In the genomic region with DNA sequence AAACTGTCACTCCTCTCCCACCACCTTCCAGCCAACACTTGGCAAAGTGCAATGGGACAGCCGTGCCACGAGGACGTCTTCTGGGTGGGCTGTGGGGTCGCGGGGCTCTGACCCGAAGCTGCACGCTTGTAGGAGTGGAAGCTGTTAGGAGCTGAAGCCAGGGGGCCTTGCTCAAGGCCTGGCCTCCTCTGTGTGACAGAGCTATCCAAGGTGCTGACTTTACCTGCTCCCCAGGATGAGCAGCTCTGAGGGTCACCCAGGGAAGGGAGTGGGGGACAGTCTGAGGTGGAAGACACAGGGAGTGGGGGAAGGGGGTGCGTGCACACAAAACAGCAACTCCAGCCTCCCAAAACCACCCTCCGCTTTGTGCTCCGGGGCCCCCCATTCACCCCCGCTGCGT, we compare ENCODE assay signal across 1 cellular context.
TF ChIP-seq lines count a peak whose summit lies in the region.

No MANE protein-coding gene starts in this region.

TF ChIP-seq in H1, 55 proteins besides CTCF, POLR2A, EP300 and RAD21:
- TF ChIP-seq RNF2 (IDR thresholded peaks at IDR 0.05; ENCODE audit: borderline replicate concordance, low read depth, low read length, missing control alignments, poor library complexity, severe bottlenecking), result no peak
- TF ChIP-seq, protein P1, sequence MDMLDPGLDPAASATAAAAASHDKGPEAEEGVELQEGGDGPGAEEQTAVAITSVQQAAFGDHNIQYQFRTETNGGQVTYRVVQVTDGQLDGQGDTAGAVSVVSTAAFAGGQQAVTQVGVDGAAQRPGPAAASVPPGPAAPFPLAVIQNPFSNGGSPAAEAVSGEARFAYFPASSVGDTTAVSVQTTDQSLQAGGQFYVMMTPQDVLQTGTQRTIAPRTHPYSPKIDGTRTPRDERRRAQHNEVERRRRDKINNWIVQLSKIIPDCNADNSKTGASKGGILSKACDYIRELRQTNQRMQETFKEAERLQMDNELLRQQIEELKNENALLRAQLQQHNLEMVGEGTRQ (IDR thresholded peaks at IDR 0.05; ENCODE audit: low read length), result no peak
- TF ChIP-seq EZH2 (IDR thresholded peaks at IDR 0.05; ENCODE audit: low read depth, low read length, severe bottlenecking), result no peak
- TF ChIP-seq BRCA1 (IDR thresholded peaks at IDR 0.05; ENCODE audit: low read depth, low read length), result no peak
- peak; percentile 83 to 92; a peak in 3 of 4 replicates for TF ChIP-seq SIN3A (conservative IDR thresholded peaks at IDR 0.05 in 1 of 2, IDR thresholded peaks at IDR 0.05 in 1 of 2; ENCODE audit: low read depth in 1 of 2, low read length in 2 of 2)
- 0 out of 2 replicates have a peak, but pooled peaks have one; percentile 23 for TF ChIP-seq CEBPB (IDR thresholded peaks at IDR 0.05; ENCODE audit: low read depth, low read length)
- no peak for TF ChIP-seq POU5F1 (IDR thresholded peaks at IDR 0.05; ENCODE audit: low read depth, low read length)
- TF ChIP-seq SP1 (IDR thresholded peaks at IDR 0.05; ENCODE audit: low read depth, low read length), result no peak
- TF ChIP-seq GABPA (IDR thresholded peaks at IDR 0.05; ENCODE audit: borderline replicate concordance, insufficient read depth, low read length), result peak; percentile 75; the same call in 1 of the 2 replicates
- no peak for TF ChIP-seq BACH1 (IDR thresholded peaks at IDR 0.05; ENCODE audit: low read length)
- peak in 1 of 2 experiments; percentile 54; a peak in 1 of 4 replicates for TF ChIP-seq HDAC2 (IDR thresholded peaks at IDR 0.05; ENCODE audit: borderline replicate concordance in 1 of 2, low read depth in 2 of 2, low read length in 2 of 2)
- TF ChIP-seq TEAD4 (IDR thresholded peaks at IDR 0.05; ENCODE audit: low read depth, low read length), result no peak
TF ChIP-seq in H1: peak in this region for 4.
